In genomic region chr2:85380048-85380447, GRCh38 we compare ENCODE assay signal across 38 cellular contexts. TPM values are rescaled to one million over a fixed set of nuclear protein-coding genes. Genes with fewer than 3 reads are reported as not detected.
"Had no signal": no experiment of that assay in that cellular context is flagged by ENCODE, and none has a peak within 500 bp of the region (broad histone marks: within the 10 kb centered on the region; RNA-seq: fewer than 3 reads in every experiment).

No MANE protein-coding gene starts in this region.

- H3K27ac Mint-ChIP-seq: activated B cell treated with CpG ODN at 0.5 μM for 24 hours; activated CD4-positive, alpha-beta memory T cell treated with anti-CD3 and anti-CD28 coated beads, Interleukin-2, amount 10 ng/mL, durations not matched to agents 7 days and 5 days; activated CD4-positive, alpha-beta T cell treated with anti-CD3 and anti-CD28 coated beads, Interleukin-2, amount 10 ng/mL, durations not matched to agents 24 days and 14 days; activated CD8-positive, alpha-beta memory T cell treated with anti-CD3 and anti-CD28 coated beads, Interleukin-2, amount 10 ng/mL, durations not matched to agents 7 days and 5 days; activated CD8-positive, alpha-beta T cell treated with anti-CD3 and anti-CD28 coated beads, Interleukin-2, amount 10 ng/mL, durations not matched to agents 7 days and 5 days; activated naive CD4-positive, alpha-beta T cell treated with anti-CD3 and anti-CD28 coated beads, Interleukin-2, amount 10 ng/mL, durations not matched to agents 7 days and 5 days; activated naive CD4-positive, alpha-beta T cell treated with anti-CD3 and anti-CD28 coated beads, Interleukin-2, amount 50 U/mL, for 24 hours; activated naive CD8-positive, alpha-beta T cell; activated naive CD8-positive, alpha-beta T cell treated with anti-CD3 and anti-CD28 coated beads, Interleukin-2, amount 10 ng/mL, durations not matched to agents 7 days and 5 days; activated naive CD8-positive, alpha-beta T cell treated with anti-CD3 and anti-CD28 coated beads, Interleukin-2, amount 50 U/mL, for 24 hours; activated T-cell treated with anti-CD3 and anti-CD28 coated beads, Interleukin-2, amount 50 U/mL, for 24 hours; activated T-helper 2 cell treated with anti-CD3 and anti-CD28 coated beads, Interferon-gamma antibody, Interleukin-2, Interleukin-4, amounts not matched to agents 10 μg/mL and 5 μg/mL and 100 μg/mL, durations not matched to agents 14 hours and 24 hours and 36 hours; brain; T-helper 1 cell treated with Interleukin-12 subunit alpha and Interleukin-12 subunit beta and Interleukin-4 antibody, amounts not matched to agents 30 μg/mL and 1 μg/mL, for 36 hours; T-helper 2 cell treated with Interferon-gamma antibody and Interleukin-4, amounts not matched to agents 5 μg/mL and 100 μg/mL, for 36 hours had no signal

- H3K4me1 Mint-ChIP-seq: activated B cell treated with CpG ODN at 0.5 μM for 24 hours; activated CD4-positive, alpha-beta memory T cell treated with anti-CD3 and anti-CD28 coated beads, Interleukin-2, amount 10 ng/mL, durations not matched to agents 7 days and 5 days; activated CD4-positive, alpha-beta T cell treated with anti-CD3 and anti-CD28 coated beads, Interleukin-2, amount 10 ng/mL, durations not matched to agents 24 days and 14 days; activated CD8-positive, alpha-beta memory T cell treated with anti-CD3 and anti-CD28 coated beads, Interleukin-2, amount 10 ng/mL, durations not matched to agents 7 days and 5 days; activated naive CD4-positive, alpha-beta T cell treated with anti-CD3 and anti-CD28 coated beads, Interleukin-2, amount 10 ng/mL, durations not matched to agents 7 days and 5 days; activated naive CD4-positive, alpha-beta T cell treated with anti-CD3 and anti-CD28 coated beads, Interleukin-2, amount 50 U/mL, for 24 hours; brain; central memory CD8-positive, alpha-beta T cell had no signal

- H3K27ac ChIP-seq: ascending aorta, cardiac muscle cell, VCaP had no signal

- H3K9me3 ChIP-seq: ascending aorta had no signal

- H3K4me1 ChIP-seq: ascending aorta had no signal

- H3K4me3 ChIP-seq: ascending aorta, cardiac muscle cell had no signal

- H3K4me3 Mint-ChIP-seq: activated B cell treated with CpG ODN at 0.5 μM for 24 hours; activated CD4-positive, alpha-beta memory T cell treated with anti-CD3 and anti-CD28 coated beads, Interleukin-2, amount 10 ng/mL, durations not matched to agents 7 days and 5 days; activated CD4-positive, alpha-beta T cell treated with anti-CD3 and anti-CD28 coated beads, Interleukin-2, amount 10 ng/mL, durations not matched to agents 24 days and 14 days; activated CD8-positive, alpha-beta memory T cell treated with anti-CD3 and anti-CD28 coated beads, Interleukin-2, amount 10 ng/mL, durations not matched to agents 7 days and 5 days; activated CD8-positive, alpha-beta T cell treated with anti-CD3 and anti-CD28 coated beads, Interleukin-2, amount 10 ng/mL, durations not matched to agents 7 days and 5 days; activated naive CD4-positive, alpha-beta T cell treated with anti-CD3 and anti-CD28 coated beads, Interleukin-2, amount 10 ng/mL, durations not matched to agents 7 days and 5 days; activated naive CD4-positive, alpha-beta T cell treated with anti-CD3 and anti-CD28 coated beads, Interleukin-2, amount 50 U/mL, for 24 hours; activated naive CD8-positive, alpha-beta T cell; activated naive CD8-positive, alpha-beta T cell treated with anti-CD3 and anti-CD28 coated beads, Interleukin-2, amount 10 ng/mL, durations not matched to agents 7 days and 5 days; activated naive CD8-positive, alpha-beta T cell treated with anti-CD3 and anti-CD28 coated beads, Interleukin-2, amount 50 U/mL, for 24 hours; activated T-cell treated with anti-CD3 and anti-CD28 coated beads, Interleukin-2, amount 50 U/mL, for 24 hours; brain; central memory CD8-positive, alpha-beta T cell; T-helper 1 cell treated with Interleukin-12 subunit alpha and Interleukin-12 subunit beta and Interleukin-4 antibody, amounts not matched to agents 30 μg/mL and 1 μg/mL, for 36 hours; T-helper 2 cell treated with Interferon-gamma antibody and Interleukin-4, amounts not matched to agents 5 μg/mL and 100 μg/mL, for 36 hours had no signal

- H3K9me3 Mint-ChIP-seq: activated B cell treated with CpG ODN at 0.5 μM for 24 hours; activated naive CD4-positive, alpha-beta T cell treated with anti-CD3 and anti-CD28 coated beads, Interleukin-2, amount 50 U/mL, for 24 hours; activated naive CD8-positive, alpha-beta T cell treated with anti-CD3 and anti-CD28 coated beads, Interleukin-2, amount 50 U/mL, for 24 hours; central memory CD8-positive, alpha-beta T cell had no signal

- FAIRE-seq: bronchial epithelial cell, TTC549 had no signal

- ATAC-seq: activated CD8-positive, alpha-beta memory T cell treated with anti-CD3 and anti-CD28 coated beads, Interleukin-2, amount 10 ng/mL, durations not matched to agents 7 days and 5 days; activated CD8-positive, alpha-beta T cell treated with anti-CD3 and anti-CD28 coated beads, Interleukin-2, amount 10 ng/mL, durations not matched to agents 7 days and 5 days; activated naive CD8-positive, alpha-beta T cell treated with anti-CD3 and anti-CD28 coated beads, Interleukin-2, amount 50 U/mL, for 24 hours had no signal

- H3K27me3 ChIP-seq: ascending aorta, cardiac muscle cell had no signal

- DNase-seq: activated B cell treated with CpG ODN at 0.5 μM for 24 hours; activated CD4-positive, alpha-beta memory T cell treated with anti-CD3 and anti-CD28 coated beads, Interleukin-2, amount 10 ng/mL, durations not matched to agents 7 days and 5 days; activated CD4-positive, alpha-beta T cell treated with anti-CD3 and anti-CD28 coated beads for 4 hours; activated CD4-positive, alpha-beta T cell treated with anti-CD3 and anti-CD28 coated beads, Interleukin-2, amount 10 ng/mL, durations not matched to agents 24 days and 14 days; activated CD4-positive, alpha-beta T cell treated with anti-CD3 and anti-CD28 coated beads, Interleukin-2, amount 50 U/mL, for 1 hour; activated CD4-positive, alpha-beta T cell treated with anti-CD3 and anti-CD28 coated beads, Interleukin-2, amount 50 U/mL, for 48 hours; activated CD4-positive, CD25-positive, alpha-beta regulatory T cell treated with anti-CD3 and anti-CD28 coated beads, Interleukin-2, amount 50 U/mL, for 72 hours; activated CD8-positive, alpha-beta memory T cell treated with anti-CD3 and anti-CD28 coated beads for 24 hours; activated CD8-positive, alpha-beta memory T cell treated with anti-CD3 and anti-CD28 coated beads, Interleukin-2, amount 10 ng/mL, durations not matched to agents 7 days and 5 days; activated CD8-positive, alpha-beta memory T cell treated with anti-CD3 and anti-CD28 coated beads, Interleukin-2, amount 50 U/mL, for 48 hours; activated CD8-positive, alpha-beta T cell treated with anti-CD3 and anti-CD28 coated beads, Interleukin-2, amount 10 ng/mL, durations not matched to agents 7 days and 5 days; activated effector memory CD4-positive, alpha-beta T cell treated with Interleukin-2 at 50 U/mL for 16 hours; activated gamma-delta T cell; activated naive CD4-positive, alpha-beta T cell treated with anti-CD3 and anti-CD28 coated beads, Interleukin-2, amount 10 ng/mL, durations not matched to agents 7 days and 5 days; activated naive CD4-positive, alpha-beta T cell treated with Interleukin-2 at 50 U/mL for 16 hours; activated naive CD8-positive, alpha-beta T cell treated with anti-CD3 and anti-CD28 coated beads, Interleukin-2, amount 10 ng/mL, durations not matched to agents 7 days and 5 days; activated naive CD8-positive, alpha-beta T cell treated with anti-CD3 and anti-CD28 coated beads, Interleukin-2, amount 50 U/mL, for 24 hours; activated T-cell treated with anti-CD3 and anti-CD28 coated beads, Interleukin-2, amount 50 U/mL, for 24 hours; activated T-cell treated with anti-CD3 and anti-CD28 coated beads, Interleukin-2, amount 50 U/mL, for 48 hours; amygdala; anterior cingulate cortex; caudate nucleus; cerebellar nuclear complex; T-helper 1 cell; T-helper 2 cell; T-helper 9 cell had no signal

- H3K27me3 Mint-ChIP-seq: activated B cell treated with CpG ODN at 0.5 μM for 24 hours; activated CD4-positive, alpha-beta memory T cell treated with anti-CD3 and anti-CD28 coated beads, Interleukin-2, amount 10 ng/mL, durations not matched to agents 7 days and 5 days; activated CD4-positive, alpha-beta T cell treated with anti-CD3 and anti-CD28 coated beads, Interleukin-2, amount 10 ng/mL, durations not matched to agents 24 days and 14 days; activated CD8-positive, alpha-beta memory T cell treated with anti-CD3 and anti-CD28 coated beads, Interleukin-2, amount 10 ng/mL, durations not matched to agents 7 days and 5 days; activated naive CD4-positive, alpha-beta T cell treated with anti-CD3 and anti-CD28 coated beads, Interleukin-2, amount 10 ng/mL, durations not matched to agents 7 days and 5 days; activated naive CD4-positive, alpha-beta T cell treated with anti-CD3 and anti-CD28 coated beads, Interleukin-2, amount 50 U/mL, for 24 hours; activated naive CD8-positive, alpha-beta T cell; activated naive CD8-positive, alpha-beta T cell treated with anti-CD3 and anti-CD28 coated beads, Interleukin-2, amount 10 ng/mL, durations not matched to agents 7 days and 5 days; activated naive CD8-positive, alpha-beta T cell treated with anti-CD3 and anti-CD28 coated beads, Interleukin-2, amount 50 U/mL, for 24 hours; activated T-cell treated with anti-CD3 and anti-CD28 coated beads, Interleukin-2, amount 50 U/mL, for 24 hours; brain; central memory CD8-positive, alpha-beta T cell had no signal

RNA-seq across cellular contexts. Expression of gene SH2D6, which starts 38.5 kb away (rescaled TPM):
- total RNA-seq: ascending aorta, bronchial epithelial cell, cardiac muscle cell had no signal
- polyA plus RNA-seq: cardiac muscle cell had no signal
